In the genomic region with DNA sequence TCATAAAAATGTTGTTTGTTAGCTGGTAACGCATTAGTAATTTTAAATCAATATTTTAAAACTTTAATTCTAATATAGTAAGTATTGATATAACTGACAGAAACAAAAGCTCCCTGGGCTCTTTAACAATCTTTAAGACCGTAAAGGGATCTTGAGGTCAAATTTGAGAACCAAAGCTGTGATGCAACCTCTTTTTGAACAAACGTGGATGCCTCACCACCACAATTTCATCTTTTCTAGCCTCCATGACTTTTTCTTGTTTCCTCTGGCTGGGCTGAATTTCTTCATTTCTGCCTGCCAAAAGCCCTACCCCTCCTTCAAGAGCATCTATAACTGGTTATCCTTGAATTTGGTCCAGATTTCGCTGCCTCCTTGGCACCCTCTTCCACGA, we compare ENCODE assay signal across 8 cellular contexts. TPM values are rescaled to one million over a fixed set of nuclear protein-coding genes. Genes with fewer than 3 reads are reported as not detected.
DNase-seq lines count a peak whose midpoint lies in the region; ATAC-seq, FAIRE-seq and TF ChIP-seq lines count a peak whose summit lies in the region.

No MANE protein-coding gene starts in this region.

- no peak overlapping the region for H3K14ac ChIP-seq in H1 (ENCODE audit: insufficient read length)

- no peaks in the 10 kb centered on the region for H4K20me1 ChIP-seq in OCI-LY7 (ENCODE audit: insufficient read depth, low read length)
- no peaks in the 10 kb centered on the region for H4K20me1 ChIP-seq in H1 (replicated peaks in 1 of 2; ENCODE audit: control insufficient read depth in 1 of 2, insufficient read depth in 2 of 2, low read length in 2 of 2)

- intact Hi-C loops in OCI-LY7 (cut with micrococcal nuclease; ENCODE audit: unreplicated experiment), result loop anchor here (2.0 to 5.0 kb wide), 2 partner anchors 123 to 1676 kb away; partner anchors contain the start of genes FBXO41 and HK2
- intact Hi-C loops in ovary (cut with DNase I), result no loop called here

- H3K36me3 ChIP-seq in CD8-positive, alpha-beta memory T cell (ENCODE audit: insufficient read depth, low read length), result no peaks in the 10 kb centered on the region
- H3K36me3 ChIP-seq in OCI-LY7 (ENCODE audit: insufficient read depth, low read length), result peaks cover 47% of the 10 kb centered on the region
- no peaks in the 10 kb centered on the region for H3K36me3 ChIP-seq in H1 (ENCODE audit: control insufficient read depth in 2 of 4, insufficient read depth in 4 of 4, low read length in 3 of 4)
- no peaks in the 10 kb centered on the region for H3K36me3 ChIP-seq in ovary

- H2BK20ac ChIP-seq in H1 (ENCODE audit: low read length), result no peak overlapping the region

- no peak for TF ChIP-seq POLR2A in H1 (IDR thresholded peaks at IDR 0.05; ENCODE audit: control extremely low read depth in 1 of 2, low read depth in 2 of 2, low read length in 2 of 2)
- no peak for TF ChIP-seq POLR2A in ovary (IDR thresholded peaks at IDR 0.05)

- no peak for TF ChIP-seq EP300 in H1 (IDR thresholded peaks at IDR 0.05; ENCODE audit: borderline replicate concordance in 1 of 2, low read depth in 2 of 2, low read length in 2 of 2)
- no peak for TF ChIP-seq EP300 in ovary (IDR thresholded peaks at IDR 0.05)

- peak overlapping the region; percentile 99; the same call in 1 of the 2 replicates for H4K8ac ChIP-seq in H1 (ENCODE audit: extremely low read depth, insufficient read depth, low read length)

- H2AK5ac ChIP-seq in H1 (ENCODE audit: low read depth, low read length), result no peak overlapping the region

- no peak for TF ChIP-seq RAD21 in H1 (IDR thresholded peaks at IDR 0.05 in 1 of 2, conservative IDR thresholded peaks at IDR 0.05 in 1 of 2; ENCODE audit: low read depth in 2 of 2, low read length in 2 of 2)

- no peak overlapping the region for H3K9ac ChIP-seq in H1 (replicated peaks in 1 of 4; ENCODE audit: extremely low read depth in 1 of 4, low read depth in 3 of 4, low read length in 3 of 4)

- H3K4me3 ChIP-seq in CD8-positive, alpha-beta memory T cell (ENCODE audit: low read length), result peak overlapping the region; percentile 46
- peak overlapping the region; percentile 71 for H3K4me3 ChIP-seq in OCI-LY7 (ENCODE audit: low read depth, low read length, poor library complexity, severe bottlenecking)
- H3K4me3 ChIP-seq in H1 (ENCODE audit: extremely low read depth in 1 of 4, insufficient read depth in 2 of 4, low read depth in 3 of 4, low read length in 4 of 4), result peak overlapping the region in 3 of 4 experiments; percentile 62 to 69 (median 67); a peak in 6 of 8 replicates
- peak overlapping the region; percentile 75 for H3K4me3 ChIP-seq in ovary

- no peaks in the 10 kb centered on the region for H3K9me3 Mint-ChIP-seq in CD8-positive, alpha-beta memory T cell

- CTCF ChIA-PET in CD8-positive, alpha-beta memory T cell (lab: Charles Lee), result no interaction called here
- CTCF ChIA-PET in OCI-LY7 (lab: Charles Lee; ENCODE audit: unreplicated experiment) (no interaction called here), H1 (lab: Charles Lee; ENCODE audit: partially characterized antibody) (interaction anchor here (1.2 kb wide), 1 partner anchor 107 kb away, joined by 3 read pairs; no protein-coding TSS in a partner anchor)

- peaks cover 9% of the 10 kb centered on the region; the same call in 1 of the 2 replicates for H3K79me2 ChIP-seq in OCI-LY7 (ENCODE audit: insufficient read depth, low read depth, low read length)
- H3K79me2 ChIP-seq in H1 (ENCODE audit: control insufficient read depth in 1 of 2, insufficient read depth in 2 of 2, low read length in 2 of 2), result no peaks in the 10 kb centered on the region

- H3K4me1 Mint-ChIP-seq in CD8-positive, alpha-beta memory T cell, result peaks cover 43 to 65% (median 52%) of the 10 kb centered on the region in 3 donors

- peak overlapping the region; percentile 77 for H4K91ac ChIP-seq in H1 (replicated peaks; ENCODE audit: insufficient read length, low read length)

- no peak for DNase-seq in CD8-positive, alpha-beta memory T cell
- DNase-seq in OCI-LY7 (ENCODE audit: low spot score) (no peak), H1 (ENCODE audit: low read depth in 1 of 2, low spot score in 2 of 2) (no peak), ovary (no peak)
- DNase-seq in central memory CD4-positive, alpha-beta T cell, result no peak

- peak overlapping the region; percentile 82 for H4K5ac ChIP-seq in H1 (ENCODE audit: insufficient read length, low read depth, low read length)

- no peaks in the 10 kb centered on the region for H3K9me3 ChIP-seq in CD8-positive, alpha-beta memory T cell (ENCODE audit: low read length)
- peaks cover 19% of the 10 kb centered on the region; the same call in 1 of the 2 replicates for H3K9me3 ChIP-seq in OCI-LY7 (ENCODE audit: low read length)
- peaks cover 7 to 8% of the 10 kb centered on the region in 2 experiments for H3K9me3 ChIP-seq in H1 (ENCODE audit: insufficient read depth in 2 of 2, low read depth in 1 of 2, low read length in 1 of 2)
- H3K9me3 ChIP-seq in ovary, result no peaks in the 10 kb centered on the region

- ATAC-seq in GM18498 (IDR thresholded peaks at IDR 0.05; ENCODE audit: unreplicated experiment), result no peak
- ATAC-seq in GM18873 (IDR thresholded peaks at IDR 0.05; ENCODE audit: low FRiP score, unreplicated experiment), result no peak
- ATAC-seq in GM21717 (IDR thresholded peaks at IDR 0.05; ENCODE audit: unreplicated experiment), result no peak

- POLR2A ChIA-PET in CD8-positive, alpha-beta memory T cell (lab: Charles Lee), result interaction anchor here (0.6 kb wide), 1 partner anchor 1724 kb away, joined by 3 read pairs; the partner anchor contains the start of gene CCT7
- POLR2A ChIA-PET in OCI-LY7 (lab: Charles Lee) (interaction anchor here (0.8 to 1.0 kb wide), 3 partner anchors 13 to 123 kb away, joined by 3 to 6 read pairs (median 4); partner anchors contain the start of gene HK2), H1 (lab: Charles Lee; ENCODE audit: partially characterized antibody) (interaction anchor here (0.9 to 1.6 kb wide), 3 partner anchors 9 to 11 kb away, joined by 3 to 4 read pairs (median 3); no protein-coding TSS in a partner anchor)

- H3K27ac Mint-ChIP-seq in CD8-positive, alpha-beta memory T cell, result peak overlapping the region; percentile 67 to 95 (median 88)

- peaks cover 17% of the 10 kb centered on the region for H3K4me1 ChIP-seq in CD8-positive, alpha-beta memory T cell (ENCODE audit: insufficient read depth, low read length)
- H3K4me1 ChIP-seq in OCI-LY7 (ENCODE audit: insufficient read depth, low read length, poor library complexity, severe bottlenecking) (peaks cover 18% of the 10 kb centered on the region), H1 (replicated peaks in 1 of 4; ENCODE audit: control insufficient read depth in 3 of 4, insufficient read depth in 4 of 4, low read length in 3 of 4) (peaks cover 0 to 3% (median 2%) of the 10 kb centered on the region in 4 experiments; a peak in 3 of 7 replicates), ovary (ENCODE audit: insufficient read depth) (peaks cover 3% of the 10 kb centered on the region)

- H3K4me2 ChIP-seq in OCI-LY7 (ENCODE audit: low read length) (peak overlapping the region; percentile 90), H1 (ENCODE audit: insufficient read depth in 1 of 2, low read depth in 2 of 2, low read length in 2 of 2) (peak overlapping the region; percentile 62 to 87)

- no peak for FAIRE-seq in H1 (lab: Jason Lieb, UNC)

- H3K18ac ChIP-seq in H1 (ENCODE audit: extremely low read depth, low read length), result 0 out of 2 replicates have a peak overlapping the region, but pooled peaks have one; percentile 63

- no peaks in the 10 kb centered on the region for H3K79me1 ChIP-seq in H1 (ENCODE audit: low read depth, low read length)

- no peak overlapping the region for H3K23ac ChIP-seq in H1 (ENCODE audit: insufficient read length)

- H3K27me3 ChIP-seq in CD8-positive, alpha-beta memory T cell (ENCODE audit: insufficient read depth, low read length, poor library complexity, severe bottlenecking), result no peaks in the 10 kb centered on the region
- peaks cover 0 to 17% (median 11%) of the 10 kb centered on the region in 4 experiments; a peak in 6 of 7 replicates for H3K27me3 ChIP-seq in H1 (replicated peaks in 1 of 4; ENCODE audit: control insufficient read depth in 3 of 4, extremely low read depth in 1 of 4, insufficient read depth in 3 of 4, low read length in 3 of 4)
- no peaks in the 10 kb centered on the region for H3K27me3 ChIP-seq in ovary

- no peaks in the 10 kb centered on the region for H3K9me2 ChIP-seq in OCI-LY7 (ENCODE audit: insufficient read depth, low read length)

- peak overlapping the region; percentile 67 to 93 (median 86) for H3K4me3 Mint-ChIP-seq in CD8-positive, alpha-beta memory T cell

- H2BK15ac ChIP-seq in H1 (ENCODE audit: low read length), result 0 out of 2 replicates have a peak overlapping the region, but pooled peaks have one; percentile 73

- no peak overlapping the region for H3K56ac ChIP-seq in H1 (replicated peaks; ENCODE audit: insufficient read length, low read depth, low read length)

- H2BK5ac ChIP-seq in H1 (ENCODE audit: low read depth, low read length), result no peak overlapping the region

- H2BK120ac ChIP-seq in H1 (replicated peaks; ENCODE audit: low read depth, low read length), result no peak overlapping the region

- H3K4ac ChIP-seq in H1 (replicated peaks; ENCODE audit: insufficient read length, low read depth, low read length), result no peak overlapping the region

- TF ChIP-seq CTCF in OCI-LY7 (conservative IDR thresholded peaks at IDR 0.05; ENCODE audit: low read length) (no peak), H1 (IDR thresholded peaks at IDR 0.05; ENCODE audit: control extremely low read depth in 1 of 3, insufficient read depth in 1 of 3, low read depth in 1 of 3, low read length in 3 of 3) (no peak), ovary (IDR thresholded peaks at IDR 0.05) (no peak)

- H3K27me3 Mint-ChIP-seq in CD8-positive, alpha-beta memory T cell, result no peaks in the 10 kb centered on the region

- no TSS peak for BruUV-seq in OCI-LY7 (replicated peaks; lab: Mats Ljungman, UMichigan)

- H2BK12ac ChIP-seq in H1 (ENCODE audit: low read depth, low read length), result 0 out of 2 replicates have a peak overlapping the region, but pooled peaks have one; percentile 42

- peaks cover 2% of the 10 kb centered on the region; the same call in 1 of the 2 replicates for H3K23me2 ChIP-seq in H1 (ENCODE audit: low read depth, low read length)

- WGBS in H1 (ENCODE audit: extremely low coverage in 1 of 2, insufficient coverage in 1 of 2, insufficient read length in 1 of 2, insufficient replicate concordance in 2 of 2, low coverage in 1 of 2, low lambda C conversion rate in 2 of 2, missing lambda C conversion rate in 1 of 2), 2 experiments, result 69% methylated on average over 5 of the region's 5 CpGs; no CpG with 5 or more reads in 1 of the 2 experiments
- 35 to 40% (median 37%) methylated on average over 5 of the region's 5 CpGs for WGBS in ovary, 3 donors

- peaks cover 12 to 39% (median 12%) of the 10 kb centered on the region in 3 donors for H3K36me3 Mint-ChIP-seq in CD8-positive, alpha-beta memory T cell

- peak overlapping the region; percentile 72 for H3K27ac ChIP-seq in CD8-positive, alpha-beta memory T cell (ENCODE audit: low read depth, low read length)
- H3K27ac ChIP-seq in OCI-LY7 (ENCODE audit: low read depth, low read length, poor library complexity, severe bottlenecking) (peak overlapping the region; percentile 79), H1 (ENCODE audit: low read depth, low read length) (no peak overlapping the region), ovary (peak overlapping the region; percentile 82 to 97)

- H2AFZ ChIP-seq in OCI-LY7 (ENCODE audit: low read length) (peak overlapping the region; percentile 92), H1 (ENCODE audit: low read length) (peak overlapping the region; percentile 96)

RNA-seq across cellular contexts. Expression of gene POLE4, which starts 0.6 kb away (rescaled TPM):
- total RNA-seq in CD8-positive, alpha-beta memory T cell, result 10 to 100 TPM; 67.8 to 68.6 TPM
- polyA plus RNA-seq in CD8-positive, alpha-beta memory T cell, result 131 TPM
- 30.6 and 31.7 TPM in 2 replicates for total RNA-seq in OCI-LY7 (2014; rRNA removed; shearing (Covaris generic))
- total RNA-seq in OCI-LY7 (2022) (49.0 and 52.3 TPM in 2 replicates), ovary (10 to 100 TPM; 30.3 to 77.1 (median 47.1) TPM)
- 44.4 and 44.7 TPM in 2 replicates for total RNA-seq in H1 (2021; fragmentation: NEBNext Ultra II Directional; extraction: Animal tissue kit (Norgen Biotek cat#: 25700))
- polyA plus RNA-seq in H1 (2011; rRNA removed) (11.5 and 16.7 TPM in 2 replicates), ovary (10 to 100 TPM; 47.5 to 68.5 TPM)
- polyA plus RNA-seq in H1 (2011; cell fraction: cytosol; rRNA removed), result 15.8 TPM
- polyA plus RNA-seq in H1 (2011; cell fraction: nucleus; rRNA removed), result 9.2 TPM
- polyA plus RNA-seq in H1 (2012, experiment 1 of 2), result 34.1 to 50.7 TPM (median 41.9 TPM) in 4 replicates
- polyA plus RNA-seq in H1 (2012, experiment 2 of 2), result 58.5 TPM
- polyA plus RNA-seq in H1 (2013, experiment 1 of 2), result 17.5 TPM
- polyA plus RNA-seq in H1 (2013, experiment 2 of 2), result 19.9 TPM
- polyA minus RNA-seq in H1 (2011; rRNA and poly(A)+ RNA removed), result 4.0 and 4.9 TPM in 2 replicates
- 12.7 TPM for polyA minus RNA-seq in H1 (2011; cell fraction: cytosol; rRNA and poly(A)+ RNA removed)
- polyA minus RNA-seq in H1 (2011; cell fraction: nucleus; rRNA and poly(A)+ RNA removed), result 12.6 TPM
